In the genomic region with DNA sequence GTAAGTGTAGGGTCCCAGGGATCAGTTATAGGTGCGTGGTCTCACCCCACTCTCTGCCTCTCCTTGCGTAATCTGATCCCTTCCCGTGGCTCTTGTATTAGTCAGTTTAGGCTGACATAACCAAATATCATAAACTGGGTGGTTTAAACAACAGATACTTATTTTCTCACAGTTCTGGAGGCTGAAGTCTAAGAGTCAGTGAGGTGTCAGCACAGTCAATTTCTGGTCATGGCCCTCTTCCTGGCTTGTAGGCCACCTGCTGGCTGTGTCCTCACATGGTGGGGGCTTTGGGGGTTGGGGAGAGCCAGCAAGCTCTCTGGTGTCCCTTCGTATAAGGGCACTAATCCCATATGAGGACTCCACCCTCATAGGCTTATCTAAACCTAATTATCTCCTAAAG, we compare ENCODE assay signal across 22 cellular contexts. TPM values are rescaled to one million over a fixed set of nuclear protein-coding genes. Genes with fewer than 3 reads are reported as not detected.
A peak's percentile ranks its signal among the peaks of the same experiment; 100 is the strongest.
DNase-seq lines count a peak whose midpoint lies in the region; ATAC-seq, FAIRE-seq and TF ChIP-seq lines count a peak whose summit lies in the region.
"Had no signal": no experiment of that assay in that cellular context is flagged by ENCODE, and none has a peak within 500 bp of the region (broad histone marks: within the 10 kb centered on the region; RNA-seq: fewer than 3 reads in every experiment).

No MANE protein-coding gene starts in this region.

- H3K79me2 ChIP-seq in Loucy (ENCODE audit: insufficient read depth, low read length) (no peaks in the 10 kb centered on the region), K562 (ENCODE audit: control insufficient read depth, insufficient read depth, low read length) (no peaks in the 10 kb centered on the region)

- FAIRE-seq in K562 (lab: Jason Lieb, UNC) = no peak
- FAIRE-seq in frontal cortex (lab: Jason Lieb, UNC) = no peak
- FAIRE-seq: GM19239, H1 had no signal

- peak; percentile 10 for DNase-seq in ELR (ENCODE audit: low read depth)
- no peak for DNase-seq in K562 (ENCODE audit: extremely low read depth in 1 of 4, low spot score in 3 of 4)
- no peak for DNase-seq in stimulated activated effector memory CD8-positive, alpha-beta T cell treated with anti-CD3 and anti-CD28 coated beads, Interleukin-12 subunit alpha, Interleukin-12 subunit beta, amount 100 ng/mL, for 72 hours (ENCODE audit: low spot score in 2 of 2)
- no peak for DNase-seq in frontal cortex (ENCODE audit: low spot score in 2 of 2)
- no peak for DNase-seq in NCI-H510A treated with DMSO at 0.1 percent for 48 hours (lab: John Stamatoyannopoulos, UW)
- DNase-seq in activated T-cell treated with anti-CD3 and anti-CD28 coated beads, Interleukin-2, amount 50 U/mL, for 4 hours = no peak
- DNase-seq: ACHN; DND-41; IMR-90; Karpas-422; NCI-H446 treated with DMSO at 0.1 percent for 48 hours; NK-92 treated with Interleukin-12 subunit alpha and Interleukin-12 subunit beta, amount 100 ng/mL, for 24 hours; Peyer's patch; SJCRH30; T-helper 1 cell had no signal

- no peak overlapping the region for H3K4me2 ChIP-seq in Loucy (ENCODE audit: low read depth, low read length, poor library complexity, severe bottlenecking)
- H3K4me2 ChIP-seq in K562 (ENCODE audit: insufficient read depth, low read length) = no peak overlapping the region
- H3K4me2 ChIP-seq: BLaER1 treated with 17β-estradiol and CSF1 and Interleukin-3, amounts not matched to agents 10 nM and 100 nM had no signal

- H3K36me3 Mint-ChIP-seq in stimulated activated effector memory CD8-positive, alpha-beta T cell treated with anti-CD3 and anti-CD28 coated beads, Interleukin-12 subunit alpha, Interleukin-12 subunit beta, amount 100 ng/mL, for 72 hours = no peaks in the 10 kb centered on the region
- H3K36me3 Mint-ChIP-seq in activated T-cell treated with anti-CD3 and anti-CD28 coated beads, Interleukin-2, amount 50 U/mL, for 4 hours (ENCODE audit: insufficient read depth) = no peaks in the 10 kb centered on the region

- no peaks in the 10 kb centered on the region for H3K9me1 ChIP-seq in K562 (ENCODE audit: control insufficient read depth, insufficient read depth, low read length)

- H3K27ac ChIP-seq in K562 (ENCODE audit: extremely low read depth, low read depth, low read length) = no peak overlapping the region
- H3K27ac ChIP-seq: BLaER1 treated with 17β-estradiol and CSF1 and Interleukin-3, amounts not matched to agents 10 nM and 100 nM; Peyer's patch; SJCRH30 had no signal

- no peaks in the 10 kb centered on the region for H3K4me1 Mint-ChIP-seq in stimulated activated effector memory CD8-positive, alpha-beta T cell treated with anti-CD3 and anti-CD28 coated beads, Interleukin-12 subunit alpha, Interleukin-12 subunit beta, amount 100 ng/mL, for 72 hours
- no peaks in the 10 kb centered on the region for H3K4me1 Mint-ChIP-seq in activated T-cell treated with anti-CD3 and anti-CD28 coated beads, Interleukin-2, amount 50 U/mL, for 4 hours (ENCODE audit: low read depth)

- H3K4me3 ChIP-seq in Loucy (ENCODE audit: low read length, poor library complexity, severe bottlenecking) = no peak overlapping the region
- no peak overlapping the region for H3K4me3 ChIP-seq in K562
- H3K4me3 ChIP-seq: BLaER1 treated with 17β-estradiol and CSF1 and Interleukin-3, amounts not matched to agents 10 nM and 100 nM; Peyer's patch; SJCRH30 had no signal

- H3K9ac ChIP-seq in Loucy (ENCODE audit: low read depth, low read length, poor library complexity, severe bottlenecking) (no peak overlapping the region), K562 (ENCODE audit: insufficient read depth in 1 of 2, low read depth in 2 of 2, low read length in 2 of 2) (no peak overlapping the region)
- H3K9ac ChIP-seq: BLaER1 treated with 17β-estradiol and CSF1 and Interleukin-3, amounts not matched to agents 10 nM and 100 nM had no signal

- WGBS in K562 (ENCODE audit: insufficient coverage, low coverage, missing lambda C conversion rate) = 6% methylated on average over 4 of the region's 4 CpGs

- H3K27me3 ChIP-seq in Loucy (ENCODE audit: insufficient read depth, low read length, poor library complexity, severe bottlenecking) = no peaks in the 10 kb centered on the region
- 0 out of 5 replicates have a peak, but pooled peaks cover 0 to 5% of the 10 kb centered on the region in 2 experiments for H3K27me3 ChIP-seq in K562 (ENCODE audit: control insufficient read depth in 2 of 2, insufficient read depth in 2 of 2, low read length in 2 of 2)
- H3K27me3 ChIP-seq: BLaER1 treated with 17β-estradiol and CSF1 and Interleukin-3, amounts not matched to agents 10 nM and 100 nM; Peyer's patch; SJCRH30 had no signal

- CTCF ChIA-PET in K562 (lab: Yijun Ruan, JAX; ENCODE audit: low intra/inter-chr PET ratio) = no interaction called here

- peaks cover 7% of the 10 kb centered on the region for H3K27me3 Mint-ChIP-seq in activated T-cell treated with anti-CD3 and anti-CD28 coated beads, Interleukin-2, amount 50 U/mL, for 4 hours (ENCODE audit: low read depth)

- in situ Hi-C loops in K562 (cut with MboI) = no loop called here

- TF ChIP-seq RAD21 in K562 (CRISPR knock-in tag; conservative IDR thresholded peaks at IDR 0.05 in 1 of 2, IDR thresholded peaks at IDR 0.05 in 1 of 2) = no peak

- intact Hi-C loops in K562 (cut with micrococcal nuclease) = loop anchor here (10.0 kb wide), 1 partner anchor 277 kb away; no protein-coding TSS in a partner anchor

- H3K4me3 Mint-ChIP-seq in stimulated activated effector memory CD8-positive, alpha-beta T cell treated with anti-CD3 and anti-CD28 coated beads, Interleukin-12 subunit alpha, Interleukin-12 subunit beta, amount 100 ng/mL, for 72 hours = no peak overlapping the region
- H3K4me3 Mint-ChIP-seq in activated T-cell treated with anti-CD3 and anti-CD28 coated beads, Interleukin-2, amount 50 U/mL, for 4 hours = no peak overlapping the region

- H3K4me1 ChIP-seq in Loucy (ENCODE audit: insufficient read depth, low read length, poor library complexity, severe bottlenecking) (peaks cover 5% of the 10 kb centered on the region), K562 (replicated peaks in 1 of 2; ENCODE audit: control insufficient read depth in 2 of 2, insufficient read depth in 2 of 2, low read length in 2 of 2) (no peaks in the 10 kb centered on the region)
- H3K4me1 ChIP-seq: BLaER1 treated with 17β-estradiol and CSF1 and Interleukin-3, amounts not matched to agents 10 nM and 100 nM; SJCRH30 had no signal

- no peak for TF ChIP-seq POLR2A in K562 (conservative IDR thresholded peaks at IDR 0.05)

- peak; percentile 50 for TF ChIP-seq CTCF in Loucy (conservative IDR thresholded peaks at IDR 0.05; ENCODE audit: low read length)
- TF ChIP-seq CTCF in K562 (IDR thresholded peaks at IDR 0.05 in 2 of 3, conservative IDR thresholded peaks at IDR 0.05 in 1 of 3; ENCODE audit: insufficient read depth in 2 of 3, low read depth in 1 of 3, low read length in 3 of 3) = no peak; a peak in 1 of 6 replicates

- TF ChIP-seq EP300 in K562 (IDR thresholded peaks at IDR 0.05; ENCODE audit: low read length) = no peak

- POLR2A ChIA-PET in K562 (lab: Yijun Ruan, JAX) = no interaction called here

- no peak overlapping the region for H3K27ac Mint-ChIP-seq in stimulated activated effector memory CD8-positive, alpha-beta T cell treated with anti-CD3 and anti-CD28 coated beads, Interleukin-12 subunit alpha, Interleukin-12 subunit beta, amount 100 ng/mL, for 72 hours

- BruUV-seq in K562 (replicated peaks; lab: Mats Ljungman, UMichigan) = no TSS peak

- no peaks in the 10 kb centered on the region for H3F3A ChIP-seq in Loucy (ENCODE audit: low read depth)

- H4K20me1 ChIP-seq in Loucy (ENCODE audit: insufficient read depth, low read length, poor library complexity, severe bottlenecking) (no peaks in the 10 kb centered on the region), K562 (replicated peaks; ENCODE audit: control insufficient read depth, insufficient read depth, low read length) (no peaks in the 10 kb centered on the region)
- H4K20me1 ChIP-seq: BLaER1 treated with 17β-estradiol and CSF1 and Interleukin-3, amounts not matched to agents 10 nM and 100 nM had no signal

- H2AFZ ChIP-seq in Loucy (ENCODE audit: low read length) (peak overlapping the region; percentile 12; the same call in 1 of the 2 replicates), K562 (ENCODE audit: low read depth, low read length) (no peak overlapping the region)

- H3K36me3 ChIP-seq in Loucy (ENCODE audit: insufficient read depth, low read length) = no peaks in the 10 kb centered on the region
- H3K36me3 ChIP-seq in K562 (ENCODE audit: control insufficient read depth, insufficient read depth, low read length) = no peaks in the 10 kb centered on the region
- H3K36me3 ChIP-seq: BLaER1 treated with 17β-estradiol and CSF1 and Interleukin-3, amounts not matched to agents 10 nM and 100 nM; Peyer's patch; SJCRH30 had no signal

- H3K9me2 ChIP-seq in Loucy (replicated peaks; ENCODE audit: low read depth, low read length) = no peaks in the 10 kb centered on the region

- H3K9me3 ChIP-seq in Loucy (ENCODE audit: insufficient read depth, low read depth, low read length) (no peaks in the 10 kb centered on the region), K562 (replicated peaks; ENCODE audit: control insufficient read depth, insufficient read depth, low read depth, low read length) (no peaks in the 10 kb centered on the region)
- H3K9me3 ChIP-seq: BLaER1 treated with 17β-estradiol and CSF1 and Interleukin-3, amounts not matched to agents 10 nM and 100 nM; Peyer's patch; SJCRH30 had no signal

- peak; percentile 55; the same call in 2 of the 3 replicates for ATAC-seq in K562
- ATAC-seq in stimulated activated effector memory CD8-positive, alpha-beta T cell treated with anti-CD3 and anti-CD28 coated beads, Interleukin-12 subunit alpha, Interleukin-12 subunit beta, amount 100 ng/mL, for 72 hours = peak; percentile 27
- ATAC-seq in activated T-cell treated with anti-CD3 and anti-CD28 coated beads, Interleukin-2, amount 50 U/mL, for 4 hours = no peak

- H3K9me3 Mint-ChIP-seq in stimulated activated effector memory CD8-positive, alpha-beta T cell treated with anti-CD3 and anti-CD28 coated beads, Interleukin-12 subunit alpha, Interleukin-12 subunit beta, amount 100 ng/mL, for 72 hours = no peaks in the 10 kb centered on the region
- no peaks in the 10 kb centered on the region for H3K9me3 Mint-ChIP-seq in activated T-cell treated with anti-CD3 and anti-CD28 coated beads, Interleukin-2, amount 50 U/mL, for 4 hours

RNA-seq across cellular contexts. Expression of gene CARTPT, which starts 32.3 kb away (rescaled TPM):
- not detected in 2 replicates for total RNA-seq in K562 (2011; cell fraction: chromatin; rRNA removed; ENCODE audit: low replicate concordance)
- total RNA-seq in K562 (2011; cell fraction: nucleolus; rRNA removed) = not detected in 2 replicates
- total RNA-seq in K562 (2011; cell fraction: nucleoplasm; rRNA removed) = not detected in 2 replicates
- total RNA-seq in K562 (2014; rRNA removed) (not detected in 2 replicates), K562 (2014; rRNA removed; fragmentation: Illumina TruSeq; extraction: Trizol) (not detected in 2 replicates), K562 (2015; rRNA removed; fragmentation: Illumina TruSeq; extraction: Trizol) (not detected in 2 replicates), K562 (2021) (not detected in 2 replicates), frontal cortex (2.9 TPM)
- polyA plus RNA-seq in K562 (2011; rRNA removed) (not detected in 2 replicates), K562 (2014; fragmentation: Illumina TruSeq; extraction: Trizol) (not detected in 2 replicates), K562 (2014; fragmentation: Nextera tagmentation; extraction: Ambion mirVana) (not detected), K562 (2014; rRNA removed) (not detected in 2 replicates)
- not detected in 2 replicates for polyA plus RNA-seq in K562 (2011; cell fraction: cytosol; rRNA removed)
- polyA plus RNA-seq in K562 (2011; cell fraction: nucleus; rRNA removed) = not detected in 2 replicates
- not detected in 2 replicates for polyA plus RNA-seq in K562 (2012)
- polyA minus RNA-seq in K562 (2011; rRNA and poly(A)+ RNA removed) = not detected in 2 replicates
- polyA minus RNA-seq in K562 (2011; cell fraction: cytosol; rRNA and poly(A)+ RNA removed) = not detected in 2 replicates
- not detected in 2 replicates for polyA minus RNA-seq in K562 (2011; cell fraction: nucleus; rRNA and poly(A)+ RNA removed)
- total RNA-seq in activated T-cell treated with anti-CD3 and anti-CD28 coated beads, Interleukin-2, amount 50 U/mL, for 4 hours = not detected
- total RNA-seq: G401, H1, HT1080, IMR-90, MCF 10A, Peyer's patch, SJCRH30 had no signal
- polyA plus RNA-seq: H1, IMR-90 had no signal

Comparison
In these comparisons a context has a peak if more than half of its experiments do, and no peak if none do; other contexts are left out.
1. ATAC-seq: peak in K562 (single experiment) and stimulated activated effector memory CD8-positive, alpha-beta T cell treated with anti-CD3 and anti-CD28 coated beads, Interleukin-12 subunit alpha, Interleukin-12 subunit beta, amount 100 ng/mL, for 72 hours (single experiment); none in activated T-cell treated with anti-CD3 and anti-CD28 coated beads, Interleukin-2, amount 50 U/mL, for 4 hours (0 of 2).